Comparison of ENCODE assay signal across 15 cellular contexts in genomic region chr7:8581842-8582241, GRCh38.
DNase-seq lines count a peak whose midpoint lies in the region; ATAC-seq and TF ChIP-seq lines count a peak whose summit lies in the region.
"Had no signal": no experiment of that assay in that cellular context is flagged by ENCODE, and none has a peak within 500 bp of the region (broad histone marks: within the 10 kb centered on the region; RNA-seq: fewer than 3 reads in every experiment).

No MANE protein-coding gene starts in this region.

- no peak overlapping the region for H3K27ac Mint-ChIP-seq in chondrocyte (ENCODE audit: unreplicated experiment)
- H3K27ac Mint-ChIP-seq in stimulated activated memory B cell treated with anti-CD40 and anti-IgM and Interleukin-4, amounts not matched to agents 10 μg/mL and 1 μg/mL and 100 μg/mL, for 72 hours: no peak overlapping the region
- H3K27ac Mint-ChIP-seq: B cell; CD8-positive, alpha-beta memory T cell had no signal

- H3K4me1 Mint-ChIP-seq in chondrocyte (ENCODE audit: low read depth): no peaks in the 10 kb centered on the region
- no peaks in the 10 kb centered on the region for H3K4me1 Mint-ChIP-seq in stimulated activated memory B cell treated with anti-CD40 and anti-IgM and Interleukin-4, amounts not matched to agents 10 μg/mL and 1 μg/mL and 100 μg/mL, for 72 hours
- H3K4me1 Mint-ChIP-seq: B cell; CD8-positive, alpha-beta memory T cell had no signal

- H3K9me3 Mint-ChIP-seq in chondrocyte (ENCODE audit: low read depth): no peaks in the 10 kb centered on the region
- H3K9me3 Mint-ChIP-seq in stimulated activated memory B cell treated with anti-CD40 and anti-IgM and Interleukin-4, amounts not matched to agents 10 μg/mL and 1 μg/mL and 100 μg/mL, for 72 hours: no peaks in the 10 kb centered on the region
- H3K9me3 Mint-ChIP-seq: H9 had no signal

- H3K4ac ChIP-seq in neuronal stem cell (ENCODE audit: low read length): no peak overlapping the region

- H3K36me3 ChIP-seq in neuronal stem cell (replicated peaks in 1 of 2; ENCODE audit: control insufficient read depth in 2 of 2, insufficient read depth in 2 of 2, low read length in 2 of 2): no peaks in the 10 kb centered on the region
- no peaks in the 10 kb centered on the region for H3K36me3 ChIP-seq in aorta (ENCODE audit: control insufficient read depth in 1 of 2, insufficient read depth in 2 of 2, low read length in 1 of 2)
- no peaks in the 10 kb centered on the region for H3K36me3 ChIP-seq in tibial nerve
- H3K36me3 ChIP-seq: BLaER1 treated with 17β-estradiol and CSF1 and Interleukin-3, amounts not matched to agents 10 nM and 100 nM had no signal

- no CpG with 5 or more reads among the region's 5 CpGs for WGBS in neuronal stem cell (ENCODE audit: extremely low coverage in 2 of 2, insufficient read length in 2 of 2, insufficient replicate concordance in 1 of 2), 2 donors
- WGBS in aorta, 2 donors: 86 to 90% methylated on average over 5 of the region's 5 CpGs
- WGBS in tibial nerve, 2 donors: 93 to 100% methylated on average over 2 to 5 of the region's 5 CpGs

- no peak overlapping the region for H3K14ac ChIP-seq in neuronal stem cell (ENCODE audit: low read length)

- no peaks in the 10 kb centered on the region for H3K9me3 ChIP-seq in neuronal stem cell (replicated peaks in 1 of 2; ENCODE audit: control insufficient read depth in 2 of 2, insufficient read depth in 1 of 2, low read depth in 1 of 2, low read length in 2 of 2)
- peaks cover 3% of the 10 kb centered on the region for H3K9me3 ChIP-seq in aorta (ENCODE audit: control insufficient read depth, low read length)
- H3K9me3 ChIP-seq in tibial nerve: no peaks in the 10 kb centered on the region

- no peak overlapping the region for H2BK5ac ChIP-seq in neuronal stem cell (ENCODE audit: low read length)

- in situ Hi-C loops in G401 (cut with HindIII; ENCODE audit: low sequenced_read_pairs): no loop called here

- H3K4me3 ChIP-seq in neuronal stem cell (ENCODE audit: low read length in 2 of 2) (no peak overlapping the region), aorta (ENCODE audit: low read length in 2 of 2) (no peak overlapping the region), tibial nerve (no peak overlapping the region)
- H3K4me3 ChIP-seq: BLaER1 treated with 17β-estradiol and CSF1 and Interleukin-3, amounts not matched to agents 10 nM and 100 nM had no signal

- TF ChIP-seq CTCF in chondrocyte (IDR thresholded peaks at IDR 0.05) (no peak), tibial nerve (IDR thresholded peaks at IDR 0.05) (no peak)

- H3K4me2 ChIP-seq in neuronal stem cell (ENCODE audit: insufficient read depth, low read length, poor library complexity, severe bottlenecking): no peak overlapping the region

- peak; percentile 77 for DNase-seq in chondrocyte (ENCODE audit: low spot score)
- DNase-seq in neuronal stem cell (ENCODE audit: low spot score): no peak
- no peak for DNase-seq in aorta
- DNase-seq in tibial nerve (ENCODE audit: low spot score in 2 of 2): no peak
- DNase-seq in G401 (ENCODE audit: low spot score): no peak
- DNase-seq: CD8-positive, alpha-beta memory T cell; COR-L47; DMS 273 treated with DMSO at 0.1 percent for 48 hours; DMS53; DND-41; EL; H9 had no signal

- H3K23ac ChIP-seq in neuronal stem cell (ENCODE audit: low read depth, low read length, poor library complexity): no peak overlapping the region

- ATAC-seq in stimulated activated memory B cell treated with anti-CD40 and anti-IgM and Interleukin-4, amounts not matched to agents 10 μg/mL and 1 μg/mL and 100 μg/mL, for 72 hours: peak; percentile 47
- peak; percentile 55 for ATAC-seq in aorta (ENCODE audit: low FRiP score)

- H2AK5ac ChIP-seq in neuronal stem cell (ENCODE audit: low read depth, low read length): no peak overlapping the region

- H3K4me3 Mint-ChIP-seq in chondrocyte (ENCODE audit: unreplicated experiment): no peak overlapping the region
- no peak overlapping the region for H3K4me3 Mint-ChIP-seq in stimulated activated memory B cell treated with anti-CD40 and anti-IgM and Interleukin-4, amounts not matched to agents 10 μg/mL and 1 μg/mL and 100 μg/mL, for 72 hours
- H3K4me3 Mint-ChIP-seq: B cell; CD8-positive, alpha-beta memory T cell; H9 had no signal

- peaks cover 1% of the 10 kb centered on the region for H3K27me3 Mint-ChIP-seq in chondrocyte (ENCODE audit: low read depth)
- no peaks in the 10 kb centered on the region for H3K27me3 Mint-ChIP-seq in stimulated activated memory B cell treated with anti-CD40 and anti-IgM and Interleukin-4, amounts not matched to agents 10 μg/mL and 1 μg/mL and 100 μg/mL, for 72 hours
- H3K27me3 Mint-ChIP-seq: B cell; CD8-positive, alpha-beta memory T cell had no signal

- peak overlapping the region; percentile 54 for H2BK15ac ChIP-seq in neuronal stem cell (ENCODE audit: low read length)

- H4K8ac ChIP-seq in neuronal stem cell (ENCODE audit: low read depth, low read length): no peak overlapping the region

- H3K79me1 ChIP-seq in neuronal stem cell (ENCODE audit: low read depth, low read length): no peaks in the 10 kb centered on the region

- intact Hi-C loops in aorta (cut with DNase I): no loop called here

- no peak overlapping the region for H3K27ac ChIP-seq in neuronal stem cell (replicated peaks; ENCODE audit: low read length)
- no peak overlapping the region for H3K27ac ChIP-seq in aorta (ENCODE audit: low read depth in 1 of 2, low read length in 2 of 2)
- H3K27ac ChIP-seq in tibial nerve: no peak overlapping the region
- H3K27ac ChIP-seq: BLaER1 treated with 17β-estradiol and CSF1 and Interleukin-3, amounts not matched to agents 10 nM and 100 nM had no signal

- H3K18ac ChIP-seq in neuronal stem cell (ENCODE audit: low read length): peak overlapping the region; percentile 1

- no peak overlapping the region for H4K91ac ChIP-seq in neuronal stem cell (ENCODE audit: low read depth, low read length, poor library complexity)

- H3K27me3 ChIP-seq in neuronal stem cell (ENCODE audit: control insufficient read depth in 3 of 3, insufficient read depth in 3 of 3, low read depth in 1 of 3, low read length in 3 of 3): no peaks in the 10 kb centered on the region
- H3K27me3 ChIP-seq in aorta (ENCODE audit: control insufficient read depth in 1 of 2, insufficient read depth in 2 of 2, low read length in 1 of 2): no peaks in the 10 kb centered on the region
- H3K27me3 ChIP-seq in tibial nerve: no peaks in the 10 kb centered on the region
- H3K27me3 ChIP-seq: BLaER1 treated with 17β-estradiol and CSF1 and Interleukin-3, amounts not matched to agents 10 nM and 100 nM had no signal

- H3K9ac ChIP-seq in neuronal stem cell (ENCODE audit: low read depth, low read length, poor library complexity): no peak overlapping the region
- H3K9ac ChIP-seq: BLaER1 treated with 17β-estradiol and CSF1 and Interleukin-3, amounts not matched to agents 10 nM and 100 nM had no signal

- H2AFZ ChIP-seq in neuronal stem cell (ENCODE audit: low read length): no peak overlapping the region

- no peak overlapping the region for H2BK120ac ChIP-seq in neuronal stem cell (ENCODE audit: low read depth, low read length)

- no peak overlapping the region for H2BK12ac ChIP-seq in neuronal stem cell (ENCODE audit: low read length)

- H3K36me3 Mint-ChIP-seq in chondrocyte (ENCODE audit: low read depth): no peaks in the 10 kb centered on the region
- H3K36me3 Mint-ChIP-seq in stimulated activated memory B cell treated with anti-CD40 and anti-IgM and Interleukin-4, amounts not matched to agents 10 μg/mL and 1 μg/mL and 100 μg/mL, for 72 hours: no peaks in the 10 kb centered on the region
- H3K36me3 Mint-ChIP-seq: CD8-positive, alpha-beta memory T cell had no signal

- H3K4me1 ChIP-seq in neuronal stem cell (ENCODE audit: control insufficient read depth in 2 of 2, insufficient read depth in 1 of 2, low read depth in 1 of 2, low read length in 2 of 2) (no peaks in the 10 kb centered on the region), aorta (ENCODE audit: control insufficient read depth in 1 of 2, insufficient read depth in 2 of 2, low read length in 2 of 2) (no peaks in the 10 kb centered on the region), tibial nerve (no peaks in the 10 kb centered on the region)

- TF ChIP-seq POLR2A in tibial nerve (IDR thresholded peaks at IDR 0.05): no peak

- no peak for TF ChIP-seq EP300 in tibial nerve (IDR thresholded peaks at IDR 0.05)
